In genomic region chr19:49422407-49423277, GRCh38 we compare ENCODE assay signal across 6 cellular contexts. TPM values are rescaled to one million over a fixed set of nuclear protein-coding genes. Genes with fewer than 3 reads are reported as not detected.
DNase-seq lines count a peak whose midpoint lies in the region; ATAC-seq and TF ChIP-seq lines count a peak whose summit lies in the region.

No MANE protein-coding gene starts in this region.

- H3F3A ChIP-seq in OCI-LY1 (ENCODE audit: insufficient read depth, low read length), result no peaks in the 10 kb centered on the region

- no peaks in the 10 kb centered on the region for H3K9me3 ChIP-seq in OCI-LY1 (ENCODE audit: low read length)
- no peaks in the 10 kb centered on the region for H3K9me3 ChIP-seq in endodermal cell (ENCODE audit: control insufficient read depth, low read length)
- no peaks in the 10 kb centered on the region for H3K9me3 ChIP-seq in esophagus squamous epithelium

- no peaks in the 10 kb centered on the region for H3K36me3 Mint-ChIP-seq in endodermal cell (ENCODE audit: low read depth)

- peaks cover 6% of the 10 kb centered on the region for H3K4me1 ChIP-seq in OCI-LY1 (ENCODE audit: insufficient read depth, low read length, severe bottlenecking)
- no peaks in the 10 kb centered on the region for H3K4me1 ChIP-seq in endodermal cell (ENCODE audit: control insufficient read depth, insufficient read depth, low read length)
- H3K4me1 ChIP-seq in esophagus squamous epithelium, result peaks cover 17 to 37% (median 25%) of the 10 kb centered on the region in 3 donors

- no peak overlapping the region for H3K27ac ChIP-seq in OCI-LY1 (ENCODE audit: low read depth, low read length, poor library complexity, severe bottlenecking)
- no peak overlapping the region for H3K27ac ChIP-seq in endodermal cell (ENCODE audit: low read depth, low read length)
- H3K27ac ChIP-seq in esophagus squamous epithelium, result no peak overlapping the region

- no peaks in the 10 kb centered on the region for H3K9me3 Mint-ChIP-seq in endodermal cell

- no peaks in the 10 kb centered on the region for H3K79me2 ChIP-seq in OCI-LY1 (ENCODE audit: insufficient read depth, low read length)

- H3K27me3 ChIP-seq in OCI-LY1 (ENCODE audit: insufficient read depth, low read length) (peaks cover 16% of the 10 kb centered on the region), endodermal cell (ENCODE audit: control insufficient read depth, insufficient read depth, low read length, poor library complexity, severe bottlenecking) (peaks cover 97% of the 10 kb centered on the region), esophagus squamous epithelium (peaks cover 12 to 100% (median 54%) of the 10 kb centered on the region in 4 donors)

- in situ Hi-C loops in G401 (cut with HindIII; ENCODE audit: low sequenced_read_pairs), result no loop called here

- no peak overlapping the region for H3K9ac ChIP-seq in OCI-LY1 (ENCODE audit: low read length)
- no peak overlapping the region for H3K9ac ChIP-seq in endodermal cell (ENCODE audit: extremely low read depth, low read length, poor library complexity, severe bottlenecking)

- WGBS in endodermal cell (ENCODE audit: insufficient coverage in 1 of 2, insufficient read length in 1 of 2), 2 experiments, result 5 to 9% methylated on average over 46 to 69 of the region's 69 CpGs
- WGBS in esophagus squamous epithelium, 2 donors, result 2 to 3% methylated on average over 30 to 32 of the region's 69 CpGs

- H3K4me3 ChIP-seq in OCI-LY1 (ENCODE audit: low read depth, low read length, poor library complexity, severe bottlenecking) (peak overlapping the region; percentile 18), endodermal cell (ENCODE audit: low read length) (peak overlapping the region; percentile 69), esophagus squamous epithelium (peak overlapping the region in 2 of 4 donors; percentile 30 to 50)

- peaks cover 16% of the 10 kb centered on the region for H3K4me1 Mint-ChIP-seq in endodermal cell

- DNase-seq in G401 (ENCODE audit: low spot score), result peak; percentile 80
- peak; percentile 93 for DNase-seq in endodermal cell
- peak; percentile 34 for DNase-seq in stimulated activated CD4-positive, alpha-beta T cell treated with anti-CD3 and anti-CD28 coated beads, Interleukin-4, amount 100 ng/mL, for 1 hour
- DNase-seq in esophagus squamous epithelium (lab: John Stamatoyannopoulos, UW), result no peak

- intact Hi-C loops in esophagus squamous epithelium (cut with DNase I), result no loop called here

- peak overlapping the region; percentile 39; the same call in 1 of the 2 replicates for H3K4me2 ChIP-seq in OCI-LY1 (ENCODE audit: low read length)

- H3K27ac Mint-ChIP-seq in endodermal cell, result no peak overlapping the region

- peak overlapping the region; percentile 41 for H3K4me3 Mint-ChIP-seq in endodermal cell

- peaks cover 97% of the 10 kb centered on the region for H3K27me3 Mint-ChIP-seq in endodermal cell (ENCODE audit: insufficient read depth)

- TF ChIP-seq CTCF in OCI-LY1 (IDR thresholded peaks at IDR 0.05; ENCODE audit: low read length), result peak; percentile 38; the same call in 1 of the 2 replicates
- peak; percentile 79 for TF ChIP-seq CTCF in endodermal cell (conservative IDR thresholded peaks at IDR 0.05)
- peak in 3 of 6 experiments; percentile 32 to 54 (median 45) for TF ChIP-seq CTCF in esophagus squamous epithelium (IDR thresholded peaks at IDR 0.05)

- no peak for TF ChIP-seq POLR2A in esophagus squamous epithelium (IDR thresholded peaks at IDR 0.05)

- H2AFZ ChIP-seq in OCI-LY1 (ENCODE audit: low read length), result no peak overlapping the region

- H3K36me3 ChIP-seq in OCI-LY1 (ENCODE audit: insufficient read depth, low read length), result no peaks in the 10 kb centered on the region
- H3K36me3 ChIP-seq in endodermal cell (ENCODE audit: control insufficient read depth, insufficient read depth, low read length), result no peaks in the 10 kb centered on the region
- H3K36me3 ChIP-seq in esophagus squamous epithelium, result no peaks in the 10 kb centered on the region

- ATAC-seq in GM21447 (IDR thresholded peaks at IDR 0.05; ENCODE audit: unreplicated experiment), result no peak

- H4K20me1 ChIP-seq in OCI-LY1 (ENCODE audit: insufficient read depth, low read length), result no peaks in the 10 kb centered on the region

- no peaks in the 10 kb centered on the region for H3K9me2 ChIP-seq in OCI-LY1 (ENCODE audit: low read depth, low read length)

RNA-seq across cellular contexts. Expression of gene PTH2, which starts 0.6 kb away (rescaled TPM):
- total RNA-seq in G401 (2014; rRNA removed; shearing (Covaris generic)), result not detected in 2 replicates
- total RNA-seq in endodermal cell (not detected), esophagus squamous epithelium (not detected)
- 0.64 TPM for polyA plus RNA-seq in endodermal cell (2013, experiment 1 of 2)
- polyA plus RNA-seq in endodermal cell (2013, experiment 2 of 2), result 0.79 TPM

RNA-seq across cellular contexts. Expression of gene GFY, which starts 2.5 kb away (rescaled TPM):
- total RNA-seq in G401 (2014; rRNA removed; shearing (Covaris generic)), result 0.55 and 1.3 TPM in 2 replicates
- total RNA-seq in endodermal cell, result under 1 TPM in 1 of 2 donors, not detected in 1; 0.18 TPM
- 0.53 TPM for polyA plus RNA-seq in endodermal cell (2013, experiment 1 of 2)
- polyA plus RNA-seq in endodermal cell (2013, experiment 2 of 2), result 0.41 TPM
- total RNA-seq in esophagus squamous epithelium, result not detected

RNA-seq across cellular contexts. Expression of gene SLC17A7, which starts 18.7 kb away (rescaled TPM):
- 3.1 and 7.0 TPM in 2 replicates for total RNA-seq in G401 (2014; rRNA removed; shearing (Covaris generic))
- under 1 TPM; 0.22 to 0.33 TPM for total RNA-seq in endodermal cell
- polyA plus RNA-seq in endodermal cell (2013, experiment 1 of 2), result 1.00 TPM
- 1.1 TPM for polyA plus RNA-seq in endodermal cell (2013, experiment 2 of 2)
- 1 to 10 TPM in 1 of 4 donors, under 1 TPM in 3; 0.13 to 1.5 (median 0.40) TPM for total RNA-seq in esophagus squamous epithelium

RNA-seq across cellular contexts. Expression of gene PIH1D1, which starts 29.0 kb away (rescaled TPM):
- total RNA-seq in G401 (2014; rRNA removed; shearing (Covaris generic)), result 148 and 183 TPM in 2 replicates
- total RNA-seq in endodermal cell (100 to 1,000 TPM; 128 to 133 TPM), esophagus squamous epithelium (10 to 100 TPM; 54.4 to 91.2 (median 67.2) TPM)
- 100 TPM for polyA plus RNA-seq in endodermal cell (2013, experiment 1 of 2)
- 90.8 TPM for polyA plus RNA-seq in endodermal cell (2013, experiment 2 of 2)

RNA-seq across cellular contexts. Expression of gene ALDH16A1, which starts 30.4 kb away (rescaled TPM):
- total RNA-seq in G401 (2014; rRNA removed; shearing (Covaris generic)), result 50.9 and 65.6 TPM in 2 replicates
- total RNA-seq in endodermal cell, result 10 to 100 TPM; 52.8 to 57.1 TPM
- polyA plus RNA-seq in endodermal cell (2013, experiment 1 of 2), result 27.4 TPM
- polyA plus RNA-seq in endodermal cell (2013, experiment 2 of 2), result 32.6 TPM
- 10 to 100 TPM; 35.9 to 56.5 (median 39.0) TPM for total RNA-seq in esophagus squamous epithelium
